Comparison of ENCODE assay signal across 34 cellular contexts in the genomic region with DNA sequence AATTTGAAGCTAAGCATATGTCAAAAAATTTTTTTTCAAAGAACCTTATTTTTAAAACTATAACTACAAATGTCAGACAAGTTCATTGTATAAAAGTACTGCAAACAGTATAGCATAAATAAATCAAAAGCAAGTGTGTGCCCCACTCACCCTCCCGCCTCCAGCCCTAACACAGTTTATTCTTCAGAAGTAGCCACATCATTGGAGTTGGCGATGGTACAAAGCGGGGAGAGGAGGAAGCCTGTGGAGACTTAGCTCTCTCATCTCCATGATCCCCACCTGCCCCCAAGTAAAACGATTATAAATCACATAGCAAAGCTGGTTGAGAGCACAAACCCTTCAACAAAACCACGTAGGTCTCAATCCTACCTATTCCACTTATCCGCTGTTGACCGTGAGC.
"Had no signal": no experiment of that assay in that cellular context is flagged by ENCODE, and none has a peak within 500 bp of the region (broad histone marks: within the 10 kb centered on the region; RNA-seq: fewer than 3 reads in every experiment).

No MANE protein-coding gene starts in this region.

- H3K36me3 ChIP-seq: cardiac muscle cell, gastrocnemius medialis, left ventricle myocardium inferior, pancreas, prostate gland, uterus had no signal

- H3K9me3 ChIP-seq: gastrocnemius medialis, left ventricle myocardium inferior, mucosa of descending colon, pancreas, prostate gland, uterus had no signal

- H3K4me3 Mint-ChIP-seq: activated CD4-positive, alpha-beta T cell treated with anti-CD3 and anti-CD28 coated beads for 36 hours; activated CD8-positive, alpha-beta memory T cell treated with anti-CD3 and anti-CD28 coated beads, Interleukin-2, amount 10 ng/mL, durations not matched to agents 7 days and 5 days; activated CD8-positive, alpha-beta T cell treated with anti-CD3 and anti-CD28 coated beads, Interleukin-2, amount 10 ng/mL, durations not matched to agents 7 days and 5 days; activated naive CD8-positive, alpha-beta T cell; brain; natural killer cell treated with Interleukin-12 subunit alpha and Interleukin-12 subunit beta and Interleukin-15 and Interleukin-18, amount 100 ng/mL, for 72 hours; stimulated activated memory B cell treated with anti-CD40 and anti-IgM and Interleukin-4, amounts not matched to agents 10 μg/mL and 1 μg/mL and 100 μg/mL, for 72 hours; stimulated activated naive CD8-positive, alpha-beta T cell treated with anti-CD3 and anti-CD28 coated beads, Interleukin-15, amount 100 ng/mL, for 72 hours; type B pancreatic cell had no signal

- H3K36me3 Mint-ChIP-seq: activated CD8-positive, alpha-beta memory T cell treated with anti-CD3 and anti-CD28 coated beads, Interleukin-2, amount 10 ng/mL, durations not matched to agents 7 days and 5 days; activated naive CD8-positive, alpha-beta T cell; brain; natural killer cell treated with Interleukin-12 subunit alpha and Interleukin-12 subunit beta and Interleukin-15 and Interleukin-18, amount 100 ng/mL, for 72 hours; stimulated activated memory B cell treated with anti-CD40 and anti-IgM and Interleukin-4, amounts not matched to agents 10 μg/mL and 1 μg/mL and 100 μg/mL, for 72 hours had no signal

- H3K4me1 Mint-ChIP-seq: activated CD4-positive, alpha-beta T cell treated with anti-CD3 and anti-CD28 coated beads for 36 hours; brain; stimulated activated memory B cell treated with anti-CD40 and anti-IgM and Interleukin-4, amounts not matched to agents 10 μg/mL and 1 μg/mL and 100 μg/mL, for 72 hours had no signal

- H3K4me3 ChIP-seq: cardiac muscle cell, coronary artery, dorsolateral prefrontal cortex, gastrocnemius medialis, left ventricle myocardium inferior, lung, mucosa of descending colon, pancreas, prostate gland, uterus had no signal

- H3K27me3 ChIP-seq: cardiac muscle cell, dorsolateral prefrontal cortex, gastrocnemius medialis, pancreas, uterus had no signal

- ATAC-seq: activated CD4-positive, alpha-beta T cell treated with anti-CD3 and anti-CD28 coated beads for 36 hours; activated CD8-positive, alpha-beta memory T cell treated with anti-CD3 and anti-CD28 coated beads, Interleukin-2, amount 10 ng/mL, durations not matched to agents 7 days and 5 days; activated CD8-positive, alpha-beta T cell treated with anti-CD3 and anti-CD28 coated beads, Interleukin-2, amount 10 ng/mL, durations not matched to agents 7 days and 5 days; gastrocnemius medialis; mucosa of descending colon; natural killer cell treated with Interleukin-12 subunit alpha and Interleukin-12 subunit beta and Interleukin-15 and Interleukin-18, amount 100 ng/mL, for 72 hours; pancreas; sciatic nerve; stimulated activated memory B cell treated with anti-CD40 and anti-IgM and Interleukin-4, amounts not matched to agents 10 μg/mL and 1 μg/mL and 100 μg/mL, for 72 hours; stimulated activated naive CD8-positive, alpha-beta T cell treated with anti-CD3 and anti-CD28 coated beads, Interleukin-15, amount 100 ng/mL, for 72 hours had no signal

- DNase-seq: activated CD4-positive, alpha-beta T cell treated with anti-CD3 and anti-CD28 coated beads for 36 hours; activated CD4-positive, CD25-positive, alpha-beta regulatory T cell; activated CD8-positive, alpha-beta memory T cell treated with anti-CD3 and anti-CD28 coated beads, Interleukin-2, amount 10 ng/mL, durations not matched to agents 7 days and 5 days; activated CD8-positive, alpha-beta T cell treated with anti-CD3 and anti-CD28 coated beads, Interleukin-2, amount 10 ng/mL, durations not matched to agents 7 days and 5 days; activated naive CD4-positive, alpha-beta T cell treated with Interleukin-2 at 50 U/mL for 16 hours; activated T-cell treated with anti-CD3 and anti-CD28 coated beads, Interleukin-2, amount 50 U/mL, for 48 hours; aorta; cerebellar nuclear complex; dorsolateral prefrontal cortex; effector memory CD4-positive, alpha-beta T cell; gastrocnemius medialis; glutamatergic neuron; islet precursor cell; left ventricle myocardium inferior; mucosa of descending colon; pancreas; retina; small intestine; stimulated activated CD4-positive, alpha-beta T cell treated with anti-CD3 and anti-CD28 coated beads, Interleukin-1b, Interleukin-23, amount 100 ng/mL, for 48 hours; stimulated activated CD4-positive, alpha-beta T cell treated with anti-CD3 and anti-CD28 coated beads, Interleukin-4, amount 100 ng/mL, for 4 hours; stimulated activated CD8-positive, alpha-beta memory T cell treated with anti-CD3 and anti-CD28 coated beads, Interleukin-4, amount 100 ng/mL, for 48 hours; stimulated activated naive CD8-positive, alpha-beta T cell treated with anti-CD3 and anti-CD28 coated beads, Interleukin-15, amount 100 ng/mL, for 72 hours; substantia nigra; uterus had no signal

- H3K27me3 Mint-ChIP-seq: activated CD8-positive, alpha-beta memory T cell treated with anti-CD3 and anti-CD28 coated beads, Interleukin-2, amount 10 ng/mL, durations not matched to agents 7 days and 5 days; activated naive CD8-positive, alpha-beta T cell; brain; natural killer cell treated with Interleukin-12 subunit alpha and Interleukin-12 subunit beta and Interleukin-15 and Interleukin-18, amount 100 ng/mL, for 72 hours; stimulated activated memory B cell treated with anti-CD40 and anti-IgM and Interleukin-4, amounts not matched to agents 10 μg/mL and 1 μg/mL and 100 μg/mL, for 72 hours; stimulated activated naive CD8-positive, alpha-beta T cell treated with anti-CD3 and anti-CD28 coated beads, Interleukin-15, amount 100 ng/mL, for 72 hours; type B pancreatic cell had no signal

- H3K4me1 ChIP-seq: gastrocnemius medialis, left ventricle myocardium inferior, uterus had no signal

- H3K27ac ChIP-seq: cardiac muscle cell, coronary artery, dorsolateral prefrontal cortex, gastrocnemius medialis, left ventricle myocardium inferior, pancreas, prostate gland, uterus had no signal

- H3K9me3 Mint-ChIP-seq: brain; natural killer cell treated with Interleukin-12 subunit alpha and Interleukin-12 subunit beta and Interleukin-15 and Interleukin-18, amount 100 ng/mL, for 72 hours; stimulated activated memory B cell treated with anti-CD40 and anti-IgM and Interleukin-4, amounts not matched to agents 10 μg/mL and 1 μg/mL and 100 μg/mL, for 72 hours; stimulated activated naive CD8-positive, alpha-beta T cell treated with anti-CD3 and anti-CD28 coated beads, Interleukin-15, amount 100 ng/mL, for 72 hours; type B pancreatic cell had no signal

- H3K27ac Mint-ChIP-seq: activated CD4-positive, alpha-beta T cell treated with anti-CD3 and anti-CD28 coated beads for 36 hours; activated CD8-positive, alpha-beta memory T cell treated with anti-CD3 and anti-CD28 coated beads, Interleukin-2, amount 10 ng/mL, durations not matched to agents 7 days and 5 days; activated CD8-positive, alpha-beta T cell treated with anti-CD3 and anti-CD28 coated beads, Interleukin-2, amount 10 ng/mL, durations not matched to agents 7 days and 5 days; activated naive CD8-positive, alpha-beta T cell; brain; natural killer cell treated with Interleukin-12 subunit alpha and Interleukin-12 subunit beta and Interleukin-15 and Interleukin-18, amount 100 ng/mL, for 72 hours; stimulated activated memory B cell treated with anti-CD40 and anti-IgM and Interleukin-4, amounts not matched to agents 10 μg/mL and 1 μg/mL and 100 μg/mL, for 72 hours; stimulated activated naive CD8-positive, alpha-beta T cell treated with anti-CD3 and anti-CD28 coated beads, Interleukin-15, amount 100 ng/mL, for 72 hours; type B pancreatic cell had no signal
